ENCODE assay signal across 8 cellular contexts in the genomic region with DNA sequence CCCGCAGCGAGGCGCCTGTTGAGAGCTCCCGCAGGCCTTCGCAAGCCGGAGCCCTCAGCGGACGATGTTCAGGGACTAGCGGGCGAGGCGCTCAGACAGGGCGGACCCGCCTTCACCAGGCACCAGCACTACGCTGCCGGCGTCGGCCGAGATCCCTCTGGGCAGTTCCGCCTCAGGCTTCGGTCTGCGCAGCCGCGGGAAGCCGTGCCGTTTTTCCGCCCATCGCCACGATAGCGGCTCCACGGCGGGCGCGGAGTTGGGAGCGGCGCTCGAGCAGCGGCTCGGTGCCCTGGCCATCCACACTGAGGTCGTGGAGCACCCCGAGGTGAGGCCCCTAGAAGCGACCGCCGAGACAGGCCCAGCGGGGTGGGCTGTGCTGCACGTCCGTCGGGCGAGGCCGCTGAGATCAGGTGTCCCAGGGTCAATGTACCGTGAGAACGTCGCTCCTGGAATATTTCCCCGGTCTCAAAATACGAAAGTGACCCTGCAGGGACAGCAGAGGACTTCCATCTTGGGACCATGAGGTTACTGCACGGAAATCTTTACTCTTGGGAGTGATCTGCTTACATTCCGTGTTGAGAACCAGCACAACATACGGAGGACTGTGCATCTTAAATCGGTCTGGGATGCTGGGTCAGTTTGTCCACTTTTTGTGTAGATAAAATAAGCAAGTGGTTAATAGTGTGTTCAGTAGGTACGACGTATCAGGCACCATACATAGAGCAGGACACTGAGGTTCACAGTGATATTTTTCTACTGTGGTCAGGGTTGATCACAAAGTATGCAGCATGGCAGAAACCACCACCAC. TPM values are rescaled to one million over a fixed set of nuclear protein-coding genes. Genes with fewer than 3 reads are reported as not detected.
DNase-seq lines count a peak whose midpoint lies in the region; ATAC-seq lines count a peak whose summit lies in the region.

No MANE protein-coding gene starts in this region.

- DNase-seq in NCI-H2227 treated with DMSO at 0.1 percent for 48 hours (lab: John Stamatoyannopoulos, UW) (peak; percentile 88), cerebellum (ENCODE audit: low spot score) (peak; percentile 74)
- DNase-seq in activated CD4-positive, CD25-positive, alpha-beta regulatory T cell treated with anti-CD3 and anti-CD28 coated beads, Interleukin-2, amount 50 U/mL, for 72 hours, result peak; percentile 87
- peak; percentile 57 to 77 (median 68) for DNase-seq in stimulated activated CD4-positive, alpha-beta T cell treated with anti-CD3 and anti-CD28 coated beads, Interleukin-1b, Interleukin-23, amount 100 ng/mL, for 24 hours (ENCODE audit: low read depth in 4 of 4, low spot score in 1 of 4)

- no peaks in the 10 kb centered on the region for H3K4me1 ChIP-seq in ACC112 (ENCODE audit: control insufficient read depth, insufficient read depth, low read length, unreplicated experiment)

- ATAC-seq in GM18868 (IDR thresholded peaks at IDR 0.05; ENCODE audit: unreplicated experiment) (peak; percentile 99), HG03103 (IDR thresholded peaks at IDR 0.05; ENCODE audit: low read depth, unreplicated experiment) (peak; percentile 98)

- no peaks in the 10 kb centered on the region for H3K36me3 ChIP-seq in ACC112 (ENCODE audit: insufficient read depth, low read length)

- H3K79me2 ChIP-seq in ACC112 (ENCODE audit: control insufficient read depth, insufficient read depth, low read length, unreplicated experiment), result peaks cover 3% of the 10 kb centered on the region

- H3K27ac ChIP-seq in ACC112 (ENCODE audit: low read depth, low read length) (peak overlapping the region; percentile 54), layer of hippocampus (ENCODE audit: low read depth, low read length) (peak overlapping the region; percentile 88)

- peak overlapping the region; percentile 83 for H2AFZ ChIP-seq in ACC112 (ENCODE audit: low read length, unreplicated experiment)

- no peaks in the 10 kb centered on the region for H3K27me3 ChIP-seq in ACC112 (ENCODE audit: insufficient read depth, low read length)
- H3K27me3 ChIP-seq in layer of hippocampus (ENCODE audit: control insufficient read depth, insufficient read depth, low read length), result no peaks in the 10 kb centered on the region

- H3K4me3 ChIP-seq in ACC112 (ENCODE audit: low read depth, low read length), result peak overlapping the region; percentile 82

RNA-seq across cellular contexts. Expression of gene MTIF2, which starts 13.3 kb away (rescaled TPM):
- total RNA-seq in cerebellum, result 14.6 TPM

RNA-seq across cellular contexts. Expression of gene RPS27A, which starts 49.8 kb away (rescaled TPM):
- 466 TPM for total RNA-seq in cerebellum

RNA-seq across cellular contexts. Expression of gene CLHC1, which starts 50.2 kb away (rescaled TPM):
- 51.1 TPM for total RNA-seq in cerebellum

Comparison
In these comparisons a context has a peak if more than half of its experiments do, and no peak if none do; other contexts are left out.
1. Peak in every context shown above with its lines: DNase-seq, ATAC-seq, H3K4me3 ChIP-seq and H3K27ac ChIP-seq.